In the genomic region with DNA sequence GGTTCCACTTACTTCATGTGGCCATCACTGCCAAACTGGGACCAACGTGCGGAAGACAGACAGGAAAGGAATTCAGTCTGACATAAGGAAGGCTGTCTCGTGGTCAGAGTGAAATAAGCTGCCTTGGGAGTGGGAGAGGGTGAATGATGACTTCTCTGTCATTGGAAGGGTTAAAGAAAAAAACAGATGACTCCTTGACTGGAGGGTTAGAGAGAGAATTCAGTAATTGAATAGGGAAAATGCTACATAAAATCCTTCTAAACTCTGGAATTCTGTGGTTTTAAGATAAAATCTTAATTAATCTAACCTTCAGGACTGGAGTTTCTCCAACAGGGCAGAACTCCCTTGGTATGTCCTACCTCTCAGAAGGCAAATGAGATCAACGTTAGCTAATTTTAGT, we compare ENCODE assay signal across 1 cellular context.
TF ChIP-seq lines count a peak whose summit lies in the region.

No MANE protein-coding gene starts in this region.

TF ChIP-seq in IMR-90, 13 proteins besides CTCF, POLR2A, EP300 and RAD21 (continued from another document):
- no peak for TF ChIP-seq NFE2L2 (IDR thresholded peaks at IDR 0.05; ENCODE audit: low read depth, low read length)
